Comparison of ENCODE assay signal across 1 cellular context in genomic region chr22:31230871-31231621, GRCh38.
A peak's percentile ranks its signal among the peaks of the same experiment; 100 is the strongest.
TF ChIP-seq lines count a peak whose summit lies in the region.

No MANE protein-coding gene starts in this region.

TF ChIP-seq in HepG2, 621 proteins besides CTCF, POLR2A, EP300 and RAD21 (continued from another document and continues in another):
- TF ChIP-seq RNF2 (conservative IDR thresholded peaks at IDR 0.05; ENCODE audit: low read depth) = no peak
- TF ChIP-seq, protein P1, sequence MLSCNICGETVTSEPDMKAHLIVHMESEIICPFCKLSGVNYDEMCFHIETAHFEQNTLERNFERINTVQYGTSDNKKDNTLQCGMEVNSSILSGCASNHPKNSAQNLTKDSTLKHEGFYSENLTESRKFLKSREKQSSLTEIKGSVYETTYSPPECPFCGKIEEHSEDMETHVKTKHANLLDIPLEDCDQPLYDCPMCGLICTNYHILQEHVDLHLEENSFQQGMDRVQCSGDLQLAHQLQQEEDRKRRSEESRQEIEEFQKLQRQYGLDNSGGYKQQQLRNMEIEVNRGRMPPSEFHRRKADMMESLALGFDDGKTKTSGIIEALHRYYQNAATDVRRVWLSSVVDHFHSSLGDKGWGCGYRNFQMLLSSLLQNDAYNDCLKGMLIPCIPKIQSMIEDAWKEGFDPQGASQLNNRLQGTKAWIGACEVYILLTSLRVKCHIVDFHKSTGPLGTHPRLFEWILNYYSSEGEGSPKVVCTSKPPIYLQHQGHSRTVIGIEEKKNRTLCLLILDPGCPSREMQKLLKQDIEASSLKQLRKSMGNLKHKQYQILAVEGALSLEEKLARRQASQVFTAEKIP (CRISPR knock-in tag; IDR thresholded peaks at IDR 0.05; ENCODE audit: borderline replicate concordance) = no peak
- TF ChIP-seq, protein P2, sequence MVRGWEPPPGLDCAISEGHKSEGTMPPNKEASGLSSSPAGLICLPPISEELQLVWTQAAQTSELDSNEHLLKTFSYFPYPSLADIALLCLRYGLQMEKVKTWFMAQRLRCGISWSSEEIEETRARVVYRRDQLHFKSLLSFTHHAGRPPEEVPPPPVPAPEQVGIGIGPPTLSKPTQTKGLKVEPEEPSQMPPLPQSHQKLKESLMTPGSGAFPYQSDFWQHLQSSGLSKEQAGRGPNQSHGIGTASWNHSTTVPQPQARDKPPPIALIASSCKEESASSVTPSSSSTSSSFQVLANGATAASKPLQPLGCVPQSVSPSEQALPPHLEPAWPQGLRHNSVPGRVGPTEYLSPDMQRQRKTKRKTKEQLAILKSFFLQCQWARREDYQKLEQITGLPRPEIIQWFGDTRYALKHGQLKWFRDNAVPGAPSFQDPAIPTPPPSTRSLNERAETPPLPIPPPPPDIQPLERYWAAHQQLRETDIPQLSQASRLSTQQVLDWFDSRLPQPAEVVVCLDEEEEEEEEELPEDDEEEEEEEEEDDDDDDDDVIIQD (CRISPR knock-in tag; IDR thresholded peaks at IDR 0.05; ENCODE audit: low read depth) = no peak
- TF ChIP-seq ZNF652 (CRISPR knock-in tag; IDR thresholded peaks at IDR 0.05; ENCODE audit: borderline replicate concordance, low read depth) = peak; percentile 43; the same call in 1 of the 2 replicates
- no peak for TF ChIP-seq ZNF382 (CRISPR knock-in tag; IDR thresholded peaks at IDR 0.05; ENCODE audit: borderline replicate concordance)
- TF ChIP-seq MTF1 (CRISPR knock-in tag; IDR thresholded peaks at IDR 0.05) = no peak
- TF ChIP-seq, protein P3, sequence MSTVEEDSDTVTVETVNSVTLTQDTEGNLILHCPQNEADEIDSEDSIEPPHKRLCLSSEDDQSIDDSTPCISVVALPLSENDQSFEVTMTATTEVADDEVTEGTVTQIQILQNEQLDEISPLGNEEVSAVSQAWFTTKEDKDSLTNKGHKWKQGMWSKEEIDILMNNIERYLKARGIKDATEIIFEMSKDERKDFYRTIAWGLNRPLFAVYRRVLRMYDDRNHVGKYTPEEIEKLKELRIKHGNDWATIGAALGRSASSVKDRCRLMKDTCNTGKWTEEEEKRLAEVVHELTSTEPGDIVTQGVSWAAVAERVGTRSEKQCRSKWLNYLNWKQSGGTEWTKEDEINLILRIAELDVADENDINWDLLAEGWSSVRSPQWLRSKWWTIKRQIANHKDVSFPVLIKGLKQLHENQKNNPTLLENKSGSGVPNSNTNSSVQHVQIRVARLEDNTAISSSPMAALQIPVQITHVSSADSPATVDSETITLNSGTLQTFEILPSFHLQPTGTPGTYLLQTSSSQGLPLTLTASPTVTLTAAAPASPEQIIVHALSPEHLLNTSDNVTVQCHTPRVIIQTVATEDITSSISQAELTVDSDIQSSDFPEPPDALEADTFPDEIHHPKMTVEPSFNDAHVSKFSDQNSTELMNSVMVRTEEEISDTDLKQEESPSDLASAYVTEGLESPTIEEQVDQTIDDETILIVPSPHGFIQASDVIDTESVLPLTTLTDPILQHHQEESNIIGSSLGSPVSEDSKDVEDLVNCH (CRISPR knock-in tag; IDR thresholded peaks at IDR 0.05) = no peak
- TF ChIP-seq ZNF740 (CRISPR knock-in tag; IDR thresholded peaks at IDR 0.05) = no peak
- TF ChIP-seq STAT5B (CRISPR knock-in tag; IDR thresholded peaks at IDR 0.05) = no peak
- peak; percentile 90 for TF ChIP-seq SIX4 (CRISPR knock-in tag; IDR thresholded peaks at IDR 0.05)
- TF ChIP-seq ESRRA (CRISPR knock-in tag; IDR thresholded peaks at IDR 0.05; ENCODE audit: low read depth) = no peak; the same call in 1 of the 2 replicates
- TF ChIP-seq HNRNPL (IDR thresholded peaks at IDR 0.05; ENCODE audit: low read depth, low read length) = no peak
- TF ChIP-seq ZNF251 (CRISPR knock-in tag; IDR thresholded peaks at IDR 0.05) = no peak
- TF ChIP-seq ADNP (CRISPR knock-in tag; IDR thresholded peaks at IDR 0.05) = no peak
- no peak for TF ChIP-seq RFXANK (CRISPR knock-in tag; IDR thresholded peaks at IDR 0.05)
- no peak for TF ChIP-seq FOXM1 (CRISPR knock-in tag; IDR thresholded peaks at IDR 0.05)
- TF ChIP-seq CHD4 (IDR thresholded peaks at IDR 0.05; ENCODE audit: borderline replicate concordance, low read length) = no peak
- 0 out of 2 replicates have a peak, but pooled peaks have one; percentile 49 for TF ChIP-seq SMAD3 (CRISPR knock-in tag; IDR thresholded peaks at IDR 0.05)
- TF ChIP-seq ETS1 (CRISPR knock-in tag; IDR thresholded peaks at IDR 0.05) = no peak
- TF ChIP-seq ZNF337 (CRISPR knock-in tag; IDR thresholded peaks at IDR 0.05; ENCODE audit: borderline replicate concordance, low read depth) = no peak
- TF ChIP-seq AGO1 (IDR thresholded peaks at IDR 0.05; ENCODE audit: low read depth, low read length, poor library complexity, severe bottlenecking) = no peak
- TF ChIP-seq CCDC6 (CRISPR knock-in tag; IDR thresholded peaks at IDR 0.05) = peak; percentile 35; the same call in 1 of the 2 replicates
- TF ChIP-seq TP53 (CRISPR knock-in tag; conservative IDR thresholded peaks at IDR 0.05) = no peak
- no peak for TF ChIP-seq ZNF329 (CRISPR knock-in tag; IDR thresholded peaks at IDR 0.05; ENCODE audit: low read depth)
- TF ChIP-seq ZNF878 (CRISPR knock-in tag; IDR thresholded peaks at IDR 0.05) = peak; percentile 57; the same call in 1 of the 2 replicates
- TF ChIP-seq NFKBIZ (CRISPR knock-in tag; IDR thresholded peaks at IDR 0.05) = no peak
- TF ChIP-seq ZNF644 (CRISPR knock-in tag; IDR thresholded peaks at IDR 0.05; ENCODE audit: low read depth) = no peak
- TF ChIP-seq MLLT10 (CRISPR knock-in tag; IDR thresholded peaks at IDR 0.05) = no peak
- no peak for TF ChIP-seq RXRA (CRISPR knock-in tag; IDR thresholded peaks at IDR 0.05)
- TF ChIP-seq ZNF142 (CRISPR knock-in tag; IDR thresholded peaks at IDR 0.05) = no peak
- TF ChIP-seq FOXK2 (IDR thresholded peaks at IDR 0.05) = no peak
- no peak for TF ChIP-seq GPN1 (CRISPR knock-in tag; IDR thresholded peaks at IDR 0.05; ENCODE audit: borderline replicate concordance)
- no peak for TF ChIP-seq ARNT2 (CRISPR knock-in tag; IDR thresholded peaks at IDR 0.05; ENCODE audit: low read depth)
- no peak; the same call in 1 of the 2 replicates for TF ChIP-seq REPIN1 (CRISPR knock-in tag; IDR thresholded peaks at IDR 0.05; ENCODE audit: borderline replicate concordance, low read depth)
- no peak for TF ChIP-seq AKAP8 (CRISPR knock-in tag; IDR thresholded peaks at IDR 0.05)
- no peak for TF ChIP-seq ZNF724P (CRISPR knock-in tag; IDR thresholded peaks at IDR 0.05; ENCODE audit: borderline replicate concordance)
- TF ChIP-seq FOXJ3 (CRISPR knock-in tag; IDR thresholded peaks at IDR 0.05; ENCODE audit: borderline replicate concordance) = peak; percentile 45; the same call in 1 of the 2 replicates
- TF ChIP-seq, protein P4, sequence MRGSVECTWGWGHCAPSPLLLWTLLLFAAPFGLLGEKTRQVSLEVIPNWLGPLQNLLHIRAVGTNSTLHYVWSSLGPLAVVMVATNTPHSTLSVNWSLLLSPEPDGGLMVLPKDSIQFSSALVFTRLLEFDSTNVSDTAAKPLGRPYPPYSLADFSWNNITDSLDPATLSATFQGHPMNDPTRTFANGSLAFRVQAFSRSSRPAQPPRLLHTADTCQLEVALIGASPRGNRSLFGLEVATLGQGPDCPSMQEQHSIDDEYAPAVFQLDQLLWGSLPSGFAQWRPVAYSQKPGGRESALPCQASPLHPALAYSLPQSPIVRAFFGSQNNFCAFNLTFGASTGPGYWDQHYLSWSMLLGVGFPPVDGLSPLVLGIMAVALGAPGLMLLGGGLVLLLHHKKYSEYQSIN (CRISPR knock-in tag; IDR thresholded peaks at IDR 0.05; ENCODE audit: borderline replicate concordance) = no peak
- no peak for TF ChIP-seq PAF1 (CRISPR knock-in tag; IDR thresholded peaks at IDR 0.05)
- TF ChIP-seq MEIS1 (CRISPR knock-in tag; IDR thresholded peaks at IDR 0.05; ENCODE audit: borderline replicate concordance) = no peak
- TF ChIP-seq NR3C1 (CRISPR knock-in tag; IDR thresholded peaks at IDR 0.05) = no peak
- TF ChIP-seq ZNF30 (CRISPR knock-in tag; IDR thresholded peaks at IDR 0.05) = no peak
- no peak for TF ChIP-seq PRPF4 (IDR thresholded peaks at IDR 0.05; ENCODE audit: low read depth, low read length, poor library complexity, severe bottlenecking)
- TF ChIP-seq ZNF468 (CRISPR knock-in tag; IDR thresholded peaks at IDR 0.05) = no peak
- TF ChIP-seq ONECUT2 (CRISPR knock-in tag; IDR thresholded peaks at IDR 0.05) = no peak
- TF ChIP-seq THRA (CRISPR knock-in tag; IDR thresholded peaks at IDR 0.05; ENCODE audit: borderline replicate concordance) = no peak; the same call in 1 of the 2 replicates
- TF ChIP-seq, protein P5, sequence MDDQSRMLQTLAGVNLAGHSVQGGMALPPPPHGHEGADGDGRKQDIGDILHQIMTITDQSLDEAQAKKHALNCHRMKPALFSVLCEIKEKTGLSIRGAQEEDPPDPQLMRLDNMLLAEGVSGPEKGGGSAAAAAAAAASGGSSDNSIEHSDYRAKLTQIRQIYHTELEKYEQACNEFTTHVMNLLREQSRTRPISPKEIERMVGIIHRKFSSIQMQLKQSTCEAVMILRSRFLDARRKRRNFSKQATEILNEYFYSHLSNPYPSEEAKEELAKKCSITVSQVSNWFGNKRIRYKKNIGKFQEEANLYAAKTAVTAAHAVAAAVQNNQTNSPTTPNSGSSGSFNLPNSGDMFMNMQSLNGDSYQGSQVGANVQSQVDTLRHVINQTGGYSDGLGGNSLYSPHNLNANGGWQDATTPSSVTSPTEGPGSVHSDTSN (CRISPR knock-in tag; IDR thresholded peaks at IDR 0.05; ENCODE audit: borderline replicate concordance) = no peak
- TF ChIP-seq SUZ12 (IDR thresholded peaks at IDR 0.05; ENCODE audit: low read depth, low read length) = no peak
- TF ChIP-seq RAD51 (IDR thresholded peaks at IDR 0.05; ENCODE audit: borderline replicate concordance) = no peak
- TF ChIP-seq, protein P6, sequence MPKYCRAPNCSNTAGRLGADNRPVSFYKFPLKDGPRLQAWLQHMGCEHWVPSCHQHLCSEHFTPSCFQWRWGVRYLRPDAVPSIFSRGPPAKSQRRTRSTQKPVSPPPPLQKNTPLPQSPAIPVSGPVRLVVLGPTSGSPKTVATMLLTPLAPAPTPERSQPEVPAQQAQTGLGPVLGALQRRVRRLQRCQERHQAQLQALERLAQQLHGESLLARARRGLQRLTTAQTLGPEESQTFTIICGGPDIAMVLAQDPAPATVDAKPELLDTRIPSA (CRISPR knock-in tag; IDR thresholded peaks at IDR 0.05; ENCODE audit: borderline replicate concordance) = no peak
